8 cellular contexts compared by ENCODE assay signal in genomic region chr21:29018540-29018939, GRCh38. TPM values are rescaled to one million over a fixed set of nuclear protein-coding genes. Genes with fewer than 3 reads are reported as not detected.
DNase-seq lines count a peak whose midpoint lies in the region; ATAC-seq and TF ChIP-seq lines count a peak whose summit lies in the region.

No MANE protein-coding gene starts in this region.

- H3K23ac ChIP-seq in mesenchymal stem cell (ENCODE audit: low read length in 2 of 2) = no peak overlapping the region

- peak; percentile 11 for ATAC-seq in GM19455 (IDR thresholded peaks at IDR 0.05; ENCODE audit: unreplicated experiment)
- no peak for ATAC-seq in HG03521 (IDR thresholded peaks at IDR 0.05; ENCODE audit: unreplicated experiment)

- H3K79me2 ChIP-seq in mammary epithelial cell (ENCODE audit: insufficient read depth, low read length) = peaks cover 29% of the 10 kb centered on the region

- no peak overlapping the region for H2BK15ac ChIP-seq in mesenchymal stem cell (ENCODE audit: low read depth, poor library complexity, severe bottlenecking)

- no TSS peak for BruUV-seq in mammary epithelial cell (replicated peaks; lab: Mats Ljungman, UMichigan)

- peak overlapping the region; percentile 93 for H4K8ac ChIP-seq in mesenchymal stem cell (ENCODE audit: low read length)

- H3K4me2 ChIP-seq in mammary epithelial cell (ENCODE audit: insufficient read depth, low read depth, low read length) (peak overlapping the region; percentile 78), mesenchymal stem cell (ENCODE audit: low read length, poor library complexity, severe bottlenecking) (peak overlapping the region; percentile 76)

- H3K14ac ChIP-seq in mesenchymal stem cell (ENCODE audit: low read length in 2 of 2) = peak overlapping the region; percentile 89 to 98

- in situ Hi-C loops in mammary epithelial cell (cut with MboI; ENCODE audit: low sequenced_read_pairs in 2 of 2) = no loop called here

- H3K9ac ChIP-seq in mammary epithelial cell (ENCODE audit: insufficient read depth, low read length) (peak overlapping the region; percentile 82), mesenchymal stem cell (ENCODE audit: low read length) (peak overlapping the region; percentile 92)

- no peaks in the 10 kb centered on the region for H4K20me1 ChIP-seq in mammary epithelial cell (ENCODE audit: insufficient read depth, low read length)

- no peaks in the 10 kb centered on the region for H3K9me3 ChIP-seq in mammary epithelial cell (replicated peaks; ENCODE audit: insufficient read depth, low read length)
- H3K9me3 ChIP-seq in mesenchymal stem cell (ENCODE audit: control insufficient read depth, low read length) = no peaks in the 10 kb centered on the region

- intact Hi-C loops in mammary epithelial cell (cut with micrococcal nuclease) = no loop called here
- intact Hi-C loops in posterior vena cava (cut with DNase I) = no loop called here

- CTCF ChIA-PET in mammary epithelial cell (lab: Charles Lee; ENCODE audit: low non-redundant PET) = no interaction called here

- H2AFZ ChIP-seq in mammary epithelial cell (ENCODE audit: low read depth, low read length) (peak overlapping the region; percentile 97), mesenchymal stem cell (ENCODE audit: low read depth, low read length) (no peak overlapping the region)

- H4K91ac ChIP-seq in mesenchymal stem cell (ENCODE audit: low read length) = no peak overlapping the region

- H3K18ac ChIP-seq in mesenchymal stem cell (ENCODE audit: low read depth in 1 of 2, low read length in 2 of 2) = peak overlapping the region; percentile 81 to 96

- H3K79me1 ChIP-seq in mesenchymal stem cell (replicated peaks; ENCODE audit: low read length, poor library complexity, severe bottlenecking) = peaks cover 13% of the 10 kb centered on the region

- H2BK120ac ChIP-seq in mesenchymal stem cell (ENCODE audit: low read depth, low read length) = no peak overlapping the region

- H3K27me3 ChIP-seq in mammary epithelial cell (ENCODE audit: insufficient read depth, low read length) = no peaks in the 10 kb centered on the region
- H3K27me3 ChIP-seq in mesenchymal stem cell (ENCODE audit: control insufficient read depth in 1 of 2, insufficient read depth in 1 of 2, low read length in 2 of 2) = no peaks in the 10 kb centered on the region

- WGBS in mammary epithelial cell (ENCODE audit: low coverage, missing lambda C conversion rate) = 8% methylated on average over 11 of the region's 12 CpGs
- WGBS in mesenchymal stem cell = 77% methylated on average over 11 of the region's 12 CpGs

- H3K36me3 ChIP-seq in mammary epithelial cell (ENCODE audit: insufficient read depth, low read length) = no peaks in the 10 kb centered on the region
- H3K36me3 ChIP-seq in mesenchymal stem cell (ENCODE audit: control insufficient read depth in 1 of 2, insufficient read depth in 2 of 2, low read depth in 1 of 2, low read length in 2 of 2) = no peaks in the 10 kb centered on the region

- peak; percentile 22 for DNase-seq in AG10803 (ENCODE audit: low read depth)
- DNase-seq in LHCN-M2 (ENCODE audit: low read depth) = peak; percentile 18
- DNase-seq in mammary epithelial cell = no peak
- DNase-seq in mesenchymal stem cell = no peak
- no peak for DNase-seq in AG08395 (ENCODE audit: low spot score)
- no peak for DNase-seq in posterior vena cava (ENCODE audit: low spot score)

- H3K27ac ChIP-seq in mammary epithelial cell (ENCODE audit: insufficient read depth, low read depth, low read length) (peak overlapping the region; percentile 77), mesenchymal stem cell (ENCODE audit: low read length, poor library complexity, severe bottlenecking) (no peak overlapping the region)

- peak overlapping the region in 1 of 2 experiments; percentile 96 for H3K4ac ChIP-seq in mesenchymal stem cell (ENCODE audit: low read depth in 1 of 2, low read length in 2 of 2)

- no peak overlapping the region for H2AK5ac ChIP-seq in mesenchymal stem cell (ENCODE audit: low read length, severe bottlenecking)

- H3K4me1 ChIP-seq in mammary epithelial cell (ENCODE audit: insufficient read depth, low read length) = peaks cover 14% of the 10 kb centered on the region
- peaks cover 4% of the 10 kb centered on the region for H3K4me1 ChIP-seq in mesenchymal stem cell (ENCODE audit: control insufficient read depth, insufficient read depth, low read depth, low read length)

- H3K4me3 ChIP-seq in AG10803 (ENCODE audit: low read length) = peak overlapping the region; percentile 92
- peak overlapping the region; percentile 90 to 98 (median 95) for H3K4me3 ChIP-seq in mammary epithelial cell (replicated peaks in 1 of 3; ENCODE audit: insufficient read depth in 1 of 3, low read depth in 2 of 3, low read length in 3 of 3)
- H3K4me3 ChIP-seq in mesenchymal stem cell (ENCODE audit: insufficient read depth in 1 of 2, low read depth in 1 of 2, low read length in 2 of 2) = peak overlapping the region; percentile 80 to 94

- TF ChIP-seq CTCF in AG10803 (conservative IDR thresholded peaks at IDR 0.05; ENCODE audit: low read length) (no peak), mammary epithelial cell (conservative IDR thresholded peaks at IDR 0.05 in 1 of 2, IDR thresholded peaks at IDR 0.05 in 1 of 2; ENCODE audit: extremely low read depth in 1 of 2, insufficient read depth in 1 of 2, low read depth in 1 of 2, low read length in 2 of 2) (no peak)

- H2BK5ac ChIP-seq in mesenchymal stem cell (ENCODE audit: low read depth, low read length, poor library complexity, severe bottlenecking) = no peak overlapping the region

- H2BK12ac ChIP-seq in mesenchymal stem cell (ENCODE audit: low read length in 2 of 2) = no peak overlapping the region

- dilution Hi-C loops in mammary epithelial cell (cut with HindIII; ENCODE audit: low sequenced_read_pairs) = no loop called here

RNA-seq across cellular contexts. Expression of gene RWDD2B, which starts 0.6 kb away (rescaled TPM):
- total RNA-seq in LHCN-M2 (2014; rRNA removed) (21.8 and 25.4 TPM in 2 replicates), mammary epithelial cell (10 to 100 TPM; 19.7 to 30.2 TPM), posterior vena cava (10 to 100 TPM; 16.2 to 17.2 TPM)
- polyA plus RNA-seq in LHCN-M2 (2012) = 18.6 TPM
- 20.4 TPM for polyA plus RNA-seq in mammary epithelial cell
- polyA minus RNA-seq in mammary epithelial cell = 12.4 TPM
- polyA plus RNA-seq in mesenchymal stem cell (2013, experiment 1 of 2) = 12.0 TPM
- polyA plus RNA-seq in mesenchymal stem cell (2013, experiment 2 of 2) = 12.3 TPM

RNA-seq across cellular contexts. Expression of gene USP16, which starts 5.9 kb away (rescaled TPM):
- total RNA-seq in LHCN-M2 (2014; rRNA removed) (40.4 and 41.1 TPM in 2 replicates), mammary epithelial cell (10 to 100 TPM; 17.3 to 28.1 TPM), posterior vena cava (10 to 100 TPM; 34.7 to 43.4 TPM)
- polyA plus RNA-seq in LHCN-M2 (2012) = 14.3 TPM
- 12.4 TPM for polyA plus RNA-seq in mammary epithelial cell
- 15.6 TPM for polyA minus RNA-seq in mammary epithelial cell
- 32.7 TPM for polyA plus RNA-seq in mesenchymal stem cell (2013, experiment 1 of 2)
- 33.3 TPM for polyA plus RNA-seq in mesenchymal stem cell (2013, experiment 2 of 2)

RNA-seq across cellular contexts. Expression of gene LTN1, which starts 25.9 kb away (rescaled TPM):
- total RNA-seq in LHCN-M2 (2014; rRNA removed) = 22.2 and 24.3 TPM in 2 replicates
- polyA plus RNA-seq in LHCN-M2 (2012) = 3.0 TPM
- total RNA-seq in mammary epithelial cell = 10 to 100 TPM; 27.0 to 34.2 TPM
- 6.5 TPM for polyA plus RNA-seq in mammary epithelial cell
- polyA minus RNA-seq in mammary epithelial cell = 35.8 TPM
- 9.0 TPM for polyA plus RNA-seq in mesenchymal stem cell (2013, experiment 1 of 2)
- 9.5 TPM for polyA plus RNA-seq in mesenchymal stem cell (2013, experiment 2 of 2)
- total RNA-seq in posterior vena cava = 10 to 100 TPM; 22.2 to 26.4 TPM

RNA-seq across cellular contexts. Expression of gene CCT8, which starts 54.9 kb away (rescaled TPM):
- total RNA-seq in LHCN-M2 (2014; rRNA removed) (246 and 253 TPM in 2 replicates), mammary epithelial cell (100 to 1,000 TPM; 124 to 195 TPM), posterior vena cava (100 to 1,000 TPM in 1 of 2 donors, 10 to 100 TPM in 1; 82.2 to 108 TPM)
- polyA plus RNA-seq in LHCN-M2 (2012) = 136 TPM
- 188 TPM for polyA plus RNA-seq in mammary epithelial cell
- 187 TPM for polyA minus RNA-seq in mammary epithelial cell
- 130 TPM for polyA plus RNA-seq in mesenchymal stem cell (2013, experiment 1 of 2)
- 133 TPM for polyA plus RNA-seq in mesenchymal stem cell (2013, experiment 2 of 2)

Comparison
In these comparisons a context has a peak if more than half of its experiments do, and no peak if none do; other contexts are left out.
1. DNase-seq: peak in AG10803 (single experiment) and LHCN-M2 (single experiment); none in mammary epithelial cell (single experiment), mesenchymal stem cell (single experiment), AG08395 (single experiment) and posterior vena cava (single experiment).
2. Peak in every context shown above with its lines, with median percentiles within 50 percentile points of each other: H3K4me3 ChIP-seq.